ENCODE assay signal across 10 cellular contexts in the genomic region with DNA sequence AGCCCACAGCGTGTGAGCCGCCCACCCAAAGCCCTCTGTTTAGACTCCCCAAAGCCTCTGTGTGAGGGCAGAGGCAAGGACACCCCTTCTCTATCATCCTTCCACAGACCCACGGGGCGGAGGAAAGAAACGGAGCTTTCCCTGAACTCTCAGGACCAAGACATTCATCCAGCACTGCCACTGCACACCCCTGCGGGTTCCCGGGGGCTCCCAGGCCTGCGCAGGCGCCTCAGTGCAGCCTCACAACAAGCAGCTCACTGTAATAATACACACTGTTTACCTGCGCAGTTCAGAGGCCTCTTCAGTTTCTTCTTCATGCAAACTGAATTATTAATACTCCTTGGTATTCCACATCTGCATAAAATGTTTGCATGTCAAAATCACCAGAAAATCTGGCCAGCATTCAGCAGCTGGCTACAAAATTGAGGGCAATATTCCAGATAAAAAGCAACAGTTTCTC. TPM values are rescaled to one million over a fixed set of nuclear protein-coding genes. Genes with fewer than 3 reads are reported as not detected.
DNase-seq lines count a peak whose midpoint lies in the region; ATAC-seq and TF ChIP-seq lines count a peak whose summit lies in the region.
"Had no signal": no experiment of that assay in that cellular context is flagged by ENCODE, and none has a peak within 500 bp of the region (broad histone marks: within the 10 kb centered on the region; RNA-seq: fewer than 3 reads in every experiment).

No MANE protein-coding gene starts in this region.

- intact Hi-C loops in heart left ventricle (cut with DNase I) (loop anchor here in 3 of 10 donors (5.0 to 10.0 kb wide), 5 partner anchors 55 to 213 kb away; a partner anchor contains a TSS), sciatic nerve (cut with DNase I) (no loop called here)
- intact Hi-C loops in activated CD4-positive, alpha-beta memory T cell treated with anti-CD3 and anti-CD28 coated beads for 36 hours (cut with micrococcal nuclease): no loop called here

- H3K4me1 ChIP-seq in adipocyte (ENCODE audit: control insufficient read depth, insufficient read depth, low read length): peaks cover 52% of the 10 kb centered on the region
- peaks cover 0 to 24% (median 13%) of the 10 kb centered on the region in 12 donors for H3K4me1 ChIP-seq in heart left ventricle

- H3K36me3 ChIP-seq in GM06990 (ENCODE audit: control insufficient read depth, insufficient read depth, low read length) (no peaks in the 10 kb centered on the region), adipocyte (ENCODE audit: control insufficient read depth, insufficient read depth, low read length, severe bottlenecking) (no peaks in the 10 kb centered on the region), heart left ventricle (no peaks in the 10 kb centered on the region)

- ATAC-seq in heart left ventricle (peak in 3 of 4 donors; percentile 42 to 67 (median 60)), sciatic nerve (peak; percentile 68)

- H3K9me3 ChIP-seq in adipocyte (ENCODE audit: control insufficient read depth, low read length) (no peaks in the 10 kb centered on the region), heart left ventricle (no peaks in the 10 kb centered on the region)

- H3K27ac ChIP-seq in heart left ventricle: peak overlapping the region in 11 of 12 donors; percentile 19 to 75 (median 62)

- H3K27ac Mint-ChIP-seq in activated CD4-positive, alpha-beta memory T cell treated with anti-CD3 and anti-CD28 coated beads for 36 hours: no peak overlapping the region

- H3K27me3 Mint-ChIP-seq in activated CD4-positive, alpha-beta memory T cell treated with anti-CD3 and anti-CD28 coated beads for 36 hours: no peaks in the 10 kb centered on the region

- H3K4me3 ChIP-seq in GM06990 (replicated peaks; ENCODE audit: low read depth, low read length): peak overlapping the region; percentile 40
- H3K4me3 ChIP-seq in adipocyte (ENCODE audit: low read length): peak overlapping the region; percentile 78
- H3K4me3 ChIP-seq in heart left ventricle: peak overlapping the region in 11 of 12 donors; percentile 7 to 61 (median 46)

- H3K4me1 Mint-ChIP-seq in activated CD4-positive, alpha-beta memory T cell treated with anti-CD3 and anti-CD28 coated beads for 36 hours (ENCODE audit: low read depth): no peaks in the 10 kb centered on the region

- CTCF ChIA-PET in activated CD4-positive, alpha-beta memory T cell treated with anti-CD3 and anti-CD28 coated beads for 36 hours (lab: Charles Lee): interaction anchor here (1.7 kb wide), 1 partner anchor 8 kb away, joined by 3 read pairs; no protein-coding TSS in a partner anchor

- no peak for TF ChIP-seq POLR2A in heart left ventricle (IDR thresholded peaks at IDR 0.05)

- WGBS in heart left ventricle, 4 donors: 61 to 73% (median 68%) methylated on average over 10 of the region's 10 CpGs

- peak overlapping the region; percentile 76 for H3K9ac ChIP-seq in adipocyte (ENCODE audit: low read length)

- no peaks in the 10 kb centered on the region for H3K36me3 Mint-ChIP-seq in activated CD4-positive, alpha-beta memory T cell treated with anti-CD3 and anti-CD28 coated beads for 36 hours

- TF ChIP-seq CTCF in GM06990 (IDR thresholded peaks at IDR 0.05; ENCODE audit: insufficient read depth, low read length, poor library complexity, severe bottlenecking): no peak
- TF ChIP-seq CTCF in heart left ventricle (IDR thresholded peaks at IDR 0.05): no peak

- H3K9me3 Mint-ChIP-seq in activated CD4-positive, alpha-beta memory T cell treated with anti-CD3 and anti-CD28 coated beads for 36 hours: no peaks in the 10 kb centered on the region
- H3K9me3 Mint-ChIP-seq: mesothelial cell of epicardium had no signal

- no peak for DNase-seq in GM06990 (ENCODE audit: extremely low read depth, insufficient read length)
- peak; percentile 67 for DNase-seq in adipocyte (ENCODE audit: low read depth)
- DNase-seq in heart left ventricle: no peak
- DNase-seq in sciatic nerve (ENCODE audit: low spot score): no peak
- DNase-seq in SHP77 treated with DMSO at 0.1 percent for 48 hours (lab: John Stamatoyannopoulos, UW): no peak
- no peak for DNase-seq in central memory CD4-positive, alpha-beta T cell
- DNase-seq in activated CD4-positive, alpha-beta memory T cell treated with anti-CD3 and anti-CD28 coated beads for 36 hours: no peak
- no peak for DNase-seq in NCI-H1092 (lab: John Stamatoyannopoulos, UW)
- DNase-seq: NCI-H1092 treated with DMSO at 0.1 percent for 48 hours had no signal

- POLR2A ChIA-PET in activated CD4-positive, alpha-beta memory T cell treated with anti-CD3 and anti-CD28 coated beads for 36 hours (lab: Charles Lee): no interaction called here

- H3K27me3 ChIP-seq in GM06990 (replicated peaks; ENCODE audit: control insufficient read depth, insufficient read depth, low read length): no peaks in the 10 kb centered on the region
- no peaks in the 10 kb centered on the region for H3K27me3 ChIP-seq in adipocyte (replicated peaks; ENCODE audit: control insufficient read depth, insufficient read depth, low read length)
- no peaks in the 10 kb centered on the region for H3K27me3 ChIP-seq in heart left ventricle

- no peak overlapping the region for H3K4me3 Mint-ChIP-seq in activated CD4-positive, alpha-beta memory T cell treated with anti-CD3 and anti-CD28 coated beads for 36 hours
- H3K4me3 Mint-ChIP-seq: mesothelial cell of epicardium had no signal

RNA-seq across cellular contexts. Expression of a gene that starts 45.6 kb away (rescaled TPM):
- total RNA-seq in heart left ventricle (1 to 10 TPM; 1.6 to 7.1 (median 2.9) TPM), sciatic nerve (14.8 TPM)
- 1 to 10 TPM in 1 of 2 donors, under 1 TPM in 1; 0.78 to 4.2 TPM for polyA plus RNA-seq in heart left ventricle
- total RNA-seq in activated CD4-positive, alpha-beta memory T cell treated with anti-CD3 and anti-CD28 coated beads for 36 hours: 1 to 10 TPM; 2.7 to 3.9 TPM
